1 cellular context compared by ENCODE assay signal in genomic region chr11:64304316-64305072, GRCh38.
A peak's percentile ranks its signal among the peaks of the same experiment; 100 is the strongest.
TF ChIP-seq lines count a peak whose summit lies in the region.

No MANE protein-coding gene starts in this region.

TF ChIP-seq in K562, 482 proteins besides CTCF, POLR2A, EP300 and RAD21 (continued from another document and continues in another):
- TF ChIP-seq ZNF224 (CRISPR knock-in tag; IDR thresholded peaks at IDR 0.05) (no peak), ZNF77 (CRISPR knock-in tag; IDR thresholded peaks at IDR 0.05) (no peak), DPF2 (IDR thresholded peaks at IDR 0.05) (peak; percentile 71; the same call in 1 of the 2 replicates), KDM1A (IDR thresholded peaks at IDR 0.05) (no peak), ZNF717 (CRISPR knock-in tag; IDR thresholded peaks at IDR 0.05) (no peak), ZNF282 (CRISPR knock-in tag; IDR thresholded peaks at IDR 0.05) (no peak), ZBTB7A (IDR thresholded peaks at IDR 0.05; ENCODE audit: borderline replicate concordance, control insufficient read depth, low read depth, low read length) (no peak; the same call in 1 of the 2 replicates), SRSF7 (optimal IDR thresholded peaks at IDR 0.05; ENCODE audit: low read depth, low read length) (no peak), CHD7 (IDR thresholded peaks at IDR 0.05; ENCODE audit: low read depth, low read length) (no peak), CREM (IDR thresholded peaks at IDR 0.05; ENCODE audit: low read depth) (no peak; the same call in 1 of the 2 replicates), ZNF445 (CRISPR knock-in tag; IDR thresholded peaks at IDR 0.05; ENCODE audit: low read depth) (no peak), ZFP91 (CRISPR knock-in tag; IDR thresholded peaks at IDR 0.05) (peak; percentile 71; the same call in 1 of the 2 replicates), DIDO1 (tag; IDR thresholded peaks at IDR 0.05; ENCODE audit: low read depth) (no peak), ZBTB1 (CRISPR knock-in tag; IDR thresholded peaks at IDR 0.05; ENCODE audit: borderline replicate concordance, low read depth) (no peak), CHCHD3 (CRISPR knock-in tag; IDR thresholded peaks at IDR 0.05) (no peak; the same call in 1 of the 2 replicates), RFX1 (IDR thresholded peaks at IDR 0.05) (no peak), BRF1 (IDR thresholded peaks at IDR 0.05; ENCODE audit: borderline replicate concordance, extremely low read depth, insufficient read length) (no peak), ZNF395 (CRISPR knock-in tag; IDR thresholded peaks at IDR 0.05) (no peak), CREBBP (IDR thresholded peaks at IDR 0.05; ENCODE audit: low read depth, low read length) (no peak), C11orf30 (IDR thresholded peaks at IDR 0.05; ENCODE audit: low read depth) (no peak), SNIP1 (IDR thresholded peaks at IDR 0.05; ENCODE audit: low read depth) (no peak), RBM22 (IDR thresholded peaks at IDR 0.05; ENCODE audit: low read depth, low read length, poor library complexity, severe bottlenecking) (no peak), CBX8 (IDR thresholded peaks at IDR 0.05; ENCODE audit: borderline replicate concordance, extremely low read depth, low read depth, low read length, poor library complexity, severe bottlenecking) (no peak), ZFX (CRISPR knock-in tag; IDR thresholded peaks at IDR 0.05) (peak; percentile 73), ZNF551 (CRISPR knock-in tag; IDR thresholded peaks at IDR 0.05) (no peak), NFXL1 (CRISPR knock-in tag; IDR thresholded peaks at IDR 0.05) (no peak), THRAP3 (IDR thresholded peaks at IDR 0.05; ENCODE audit: borderline replicate concordance) (no peak), SRSF9 (IDR thresholded peaks at IDR 0.05; ENCODE audit: borderline replicate concordance, low read depth, low read length) (no peak), ZBTB8A (IDR thresholded peaks at IDR 0.05; ENCODE audit: partially characterized antibody) (no peak), HOMEZ (CRISPR knock-in tag; IDR thresholded peaks at IDR 0.05) (no peak), RBFOX2 (IDR thresholded peaks at IDR 0.05; ENCODE audit: low read depth, low read length) (peak; percentile 81), TAL1 (IDR thresholded peaks at IDR 0.05) (no peak), SMARCA5 (IDR thresholded peaks at IDR 0.05) (no peak; the same call in 1 of the 2 replicates), SNAPC5 (CRISPR knock-in tag; IDR thresholded peaks at IDR 0.05) (no peak)
- TF ChIP-seq, protein P1, sequence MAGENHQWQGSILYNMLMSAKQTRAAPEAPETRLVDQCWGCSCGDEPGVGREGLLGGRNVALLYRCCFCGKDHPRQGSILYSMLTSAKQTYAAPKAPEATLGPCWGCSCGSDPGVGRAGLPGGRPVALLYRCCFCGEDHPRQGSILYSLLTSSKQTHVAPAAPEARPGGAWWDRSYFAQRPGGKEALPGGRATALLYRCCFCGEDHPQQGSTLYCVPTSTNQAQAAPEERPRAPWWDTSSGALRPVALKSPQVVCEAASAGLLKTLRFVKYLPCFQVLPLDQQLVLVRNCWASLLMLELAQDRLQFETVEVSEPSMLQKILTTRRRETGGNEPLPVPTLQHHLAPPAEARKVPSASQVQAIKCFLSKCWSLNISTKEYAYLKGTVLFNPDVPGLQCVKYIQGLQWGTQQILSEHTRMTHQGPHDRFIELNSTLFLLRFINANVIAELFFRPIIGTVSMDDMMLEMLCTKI (IDR thresholded peaks at IDR 0.05; ENCODE audit: partially characterized antibody): no peak
- TF ChIP-seq, protein P2, sequence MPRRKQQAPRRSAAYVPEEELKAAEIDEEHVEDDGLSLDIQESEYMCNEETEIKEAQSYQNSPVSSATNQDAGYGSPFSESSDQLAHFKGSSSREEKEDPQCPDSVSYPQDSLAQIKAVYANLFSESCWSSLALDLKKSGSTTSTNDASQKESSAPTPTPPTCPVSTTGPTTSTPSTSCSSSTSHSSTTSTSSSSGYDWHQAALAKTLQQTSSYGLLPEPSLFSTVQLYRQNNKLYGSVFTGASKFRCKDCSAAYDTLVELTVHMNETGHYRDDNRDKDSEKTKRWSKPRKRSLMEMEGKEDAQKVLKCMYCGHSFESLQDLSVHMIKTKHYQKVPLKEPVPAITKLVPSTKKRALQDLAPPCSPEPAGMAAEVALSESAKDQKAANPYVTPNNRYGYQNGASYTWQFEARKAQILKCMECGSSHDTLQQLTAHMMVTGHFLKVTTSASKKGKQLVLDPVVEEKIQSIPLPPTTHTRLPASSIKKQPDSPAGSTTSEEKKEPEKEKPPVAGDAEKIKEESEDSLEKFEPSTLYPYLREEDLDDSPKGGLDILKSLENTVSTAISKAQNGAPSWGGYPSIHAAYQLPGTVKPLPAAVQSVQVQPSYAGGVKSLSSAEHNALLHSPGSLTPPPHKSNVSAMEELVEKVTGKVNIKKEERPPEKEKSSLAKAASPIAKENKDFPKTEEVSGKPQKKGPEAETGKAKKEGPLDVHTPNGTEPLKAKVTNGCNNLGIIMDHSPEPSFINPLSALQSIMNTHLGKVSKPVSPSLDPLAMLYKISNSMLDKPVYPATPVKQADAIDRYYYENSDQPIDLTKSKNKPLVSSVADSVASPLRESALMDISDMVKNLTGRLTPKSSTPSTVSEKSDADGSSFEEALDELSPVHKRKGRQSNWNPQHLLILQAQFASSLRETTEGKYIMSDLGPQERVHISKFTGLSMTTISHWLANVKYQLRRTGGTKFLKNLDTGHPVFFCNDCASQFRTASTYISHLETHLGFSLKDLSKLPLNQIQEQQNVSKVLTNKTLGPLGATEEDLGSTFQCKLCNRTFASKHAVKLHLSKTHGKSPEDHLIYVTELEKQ (CRISPR knock-in tag; IDR thresholded peaks at IDR 0.05): no peak
- TF ChIP-seq, protein P3, sequence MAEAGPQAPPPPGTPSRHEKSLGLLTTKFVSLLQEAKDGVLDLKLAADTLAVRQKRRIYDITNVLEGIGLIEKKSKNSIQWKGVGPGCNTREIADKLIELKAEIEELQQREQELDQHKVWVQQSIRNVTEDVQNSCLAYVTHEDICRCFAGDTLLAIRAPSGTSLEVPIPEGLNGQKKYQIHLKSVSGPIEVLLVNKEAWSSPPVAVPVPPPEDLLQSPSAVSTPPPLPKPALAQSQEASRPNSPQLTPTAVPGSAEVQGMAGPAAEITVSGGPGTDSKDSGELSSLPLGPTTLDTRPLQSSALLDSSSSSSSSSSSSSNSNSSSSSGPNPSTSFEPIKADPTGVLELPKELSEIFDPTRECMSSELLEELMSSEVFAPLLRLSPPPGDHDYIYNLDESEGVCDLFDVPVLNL (CRISPR knock-in tag; IDR thresholded peaks at IDR 0.05; ENCODE audit: low read depth): no peak
- TF ChIP-seq, protein P4, sequence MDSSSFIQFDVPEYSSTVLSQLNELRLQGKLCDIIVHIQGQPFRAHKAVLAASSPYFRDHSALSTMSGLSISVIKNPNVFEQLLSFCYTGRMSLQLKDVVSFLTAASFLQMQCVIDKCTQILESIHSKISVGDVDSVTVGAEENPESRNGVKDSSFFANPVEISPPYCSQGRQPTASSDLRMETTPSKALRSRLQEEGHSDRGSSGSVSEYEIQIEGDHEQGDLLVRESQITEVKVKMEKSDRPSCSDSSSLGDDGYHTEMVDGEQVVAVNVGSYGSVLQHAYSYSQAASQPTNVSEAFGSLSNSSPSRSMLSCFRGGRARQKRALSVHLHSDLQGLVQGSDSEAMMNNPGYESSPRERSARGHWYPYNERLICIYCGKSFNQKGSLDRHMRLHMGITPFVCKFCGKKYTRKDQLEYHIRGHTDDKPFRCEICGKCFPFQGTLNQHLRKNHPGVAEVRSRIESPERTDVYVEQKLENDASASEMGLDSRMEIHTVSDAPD (CRISPR knock-in tag; IDR thresholded peaks at IDR 0.05): no peak
